ENCODE assay signal across 18 cellular contexts in genomic region chr6:26500102-26500501, GRCh38. TPM values are rescaled to one million over a fixed set of nuclear protein-coding genes. Genes with fewer than 3 reads are reported as not detected.
DNase-seq lines count a peak whose midpoint lies in the region; FAIRE-seq and TF ChIP-seq lines count a peak whose summit lies in the region.
"Had no signal": no experiment of that assay in that cellular context is flagged by ENCODE, and none has a peak within 500 bp of the region (broad histone marks: within the 10 kb centered on the region; RNA-seq: fewer than 3 reads in every experiment).

A gene with protein sequence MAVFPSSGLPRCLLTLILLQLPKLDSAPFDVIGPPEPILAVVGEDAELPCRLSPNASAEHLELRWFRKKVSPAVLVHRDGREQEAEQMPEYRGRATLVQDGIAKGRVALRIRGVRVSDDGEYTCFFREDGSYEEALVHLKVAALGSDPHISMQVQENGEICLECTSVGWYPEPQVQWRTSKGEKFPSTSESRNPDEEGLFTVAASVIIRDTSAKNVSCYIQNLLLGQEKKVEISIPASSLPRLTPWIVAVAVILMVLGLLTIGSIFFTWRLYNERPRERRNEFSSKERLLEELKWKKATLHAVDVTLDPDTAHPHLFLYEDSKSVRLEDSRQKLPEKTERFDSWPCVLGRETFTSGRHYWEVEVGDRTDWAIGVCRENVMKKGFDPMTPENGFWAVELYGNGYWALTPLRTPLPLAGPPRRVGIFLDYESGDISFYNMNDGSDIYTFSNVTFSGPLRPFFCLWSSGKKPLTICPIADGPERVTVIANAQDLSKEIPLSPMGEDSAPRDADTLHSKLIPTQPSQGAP (plus strand): TSS chr6:26500303. CDS start chr6:26501287, 984 bp downstream.

- no peak within 1 kb of the TSS for H3K27ac Mint-ChIP-seq in astrocyte (ENCODE audit: unreplicated experiment)

- H3K9me3 ChIP-seq in BLaER1: no peaks in the 10 kb centered on the region
- H3K9me3 ChIP-seq in astrocyte (ENCODE audit: insufficient read depth, low read depth, low read length): no peaks in the 10 kb centered on the region
- H3K9me3 ChIP-seq: body of pancreas had no signal

- H4K20me1 ChIP-seq in BLaER1: no peaks in the 10 kb centered on the region
- H4K20me1 ChIP-seq in astrocyte (ENCODE audit: insufficient read depth, low read length): no peaks in the 10 kb centered on the region

- peaks cover 44% of the 10 kb centered on the region for H3K27me3 Mint-ChIP-seq in astrocyte (ENCODE audit: low read depth, unreplicated experiment)

- no peak within 1 kb of the TSS for H3K4me3 ChIP-seq in BLaER1
- H3K4me3 ChIP-seq in astrocyte (ENCODE audit: insufficient read depth, low read depth, low read length): no peak within 1 kb of the TSS
- H3K4me3 ChIP-seq in mesendoderm (ENCODE audit: low read length): no peak within 1 kb of the TSS
- H3K4me3 ChIP-seq: body of pancreas had no signal

- H3K4ac ChIP-seq in mesendoderm (ENCODE audit: low read depth, low read length): no peak within 1 kb of the TSS

- no peak within 1 kb of the TSS for H2AK5ac ChIP-seq in mesendoderm (ENCODE audit: low read length)

- H3K9ac ChIP-seq in BLaER1: no peak within 1 kb of the TSS
- H3K9ac ChIP-seq in astrocyte (ENCODE audit: low read length): no peak within 1 kb of the TSS
- no peak within 1 kb of the TSS for H3K9ac ChIP-seq in mesendoderm (ENCODE audit: low read length)

- H3K4me1 Mint-ChIP-seq in astrocyte (ENCODE audit: low read depth, unreplicated experiment): no peaks in the 10 kb centered on the region

- H4K8ac ChIP-seq in mesendoderm (ENCODE audit: low read depth, low read length): no peak within 1 kb of the TSS

- H3K27me3 ChIP-seq in BLaER1 (no peaks in the 10 kb centered on the region), astrocyte (ENCODE audit: insufficient read depth, low read length) (peaks cover 32% of the 10 kb centered on the region), mesendoderm (ENCODE audit: insufficient read depth, low read length, poor library complexity) (peaks cover 16% of the 10 kb centered on the region)

- in situ Hi-C loops in G401 (cut with HindIII; ENCODE audit: low sequenced_read_pairs): no loop called here

- H3K56ac ChIP-seq in mesendoderm (ENCODE audit: low read length): peak within 1 kb of the TSS; percentile 10

- no peak within 1 kb of the TSS for H2BK120ac ChIP-seq in mesendoderm (ENCODE audit: low read depth, low read length)

- no peak within 1 kb of the TSS for H3K27ac ChIP-seq in BLaER1
- H3K27ac ChIP-seq in astrocyte (ENCODE audit: low read depth, low read length): no peak within 1 kb of the TSS
- H3K27ac ChIP-seq in mesendoderm (ENCODE audit: low read depth, low read length): no peak within 1 kb of the TSS
- H3K27ac ChIP-seq: body of pancreas had no signal

- FAIRE-seq in astrocyte (lab: Jason Lieb, UNC): no peak

- no peak within 1 kb of the TSS for H4K5ac ChIP-seq in mesendoderm (ENCODE audit: low read length)

- H2BK15ac ChIP-seq in mesendoderm (replicated peaks; ENCODE audit: low read depth): no peak within 1 kb of the TSS

- H3K4me1 ChIP-seq in BLaER1 (peaks cover 26% of the 10 kb centered on the region), astrocyte (ENCODE audit: insufficient read depth, low read length) (no peaks in the 10 kb centered on the region), mesendoderm (ENCODE audit: control insufficient read depth, low read depth, low read length) (no peaks in the 10 kb centered on the region)

- H3K36me3 Mint-ChIP-seq in astrocyte (ENCODE audit: low read depth, unreplicated experiment): no peaks in the 10 kb centered on the region

- WGBS in mesendoderm (ENCODE audit: extremely low coverage, insufficient coverage, low lambda C conversion rate): no CpG with 5 or more reads among the region's 2 CpGs

- DNase-seq in GDM1 (lab: John Stamatoyannopoulos, UW) (peak; percentile 7), astrocyte (ENCODE audit: low read depth) (no peak), mesendoderm (peak; percentile 73), GM03348 (ENCODE audit: low spot score) (no peak), G401 (ENCODE audit: low spot score) (no peak), hippocampal formation (lab: John Stamatoyannopoulos, UW) (no peak)
- no peak for DNase-seq in activated CD8-positive, alpha-beta memory T cell treated with anti-CD3 and anti-CD28 coated beads, Interleukin-2, amount 50 U/mL, for 48 hours
- DNase-seq: activated gamma-delta T cell treated with Interleukin-2 at 50 U/mL for 16 hours; body of pancreas; erythroblast; MM.1S; NCI-H2029; NCI-H524 treated with DMSO at 0.1 percent for 48 hours; stimulated activated CD4-positive, alpha-beta T cell treated with anti-CD3 and anti-CD28 coated beads, Interleukin-15, amount 100 ng/mL, for 24 hours had no signal

- H3K79me1 ChIP-seq in mesendoderm (ENCODE audit: low read length): no peaks in the 10 kb centered on the region

- H3K79me2 ChIP-seq in astrocyte (ENCODE audit: insufficient read depth, low read length) (no peaks in the 10 kb centered on the region), mesendoderm (ENCODE audit: control insufficient read depth, insufficient read depth, low read length) (no peaks in the 10 kb centered on the region)

- H3K36me3 ChIP-seq in BLaER1 (no peaks in the 10 kb centered on the region), astrocyte (ENCODE audit: insufficient read depth, low read length) (no peaks in the 10 kb centered on the region), mesendoderm (ENCODE audit: control insufficient read depth, insufficient read depth, low read length) (no peaks in the 10 kb centered on the region)

- no peak for TF ChIP-seq CTCF in astrocyte (IDR thresholded peaks at IDR 0.05; ENCODE audit: insufficient read depth, low read depth, low read length)

- no peak within 1 kb of the TSS for H2BK5ac ChIP-seq in mesendoderm (ENCODE audit: low read length)

- H2AFZ ChIP-seq in astrocyte (ENCODE audit: low read depth, low read length): no peak within 1 kb of the TSS

- H3K23ac ChIP-seq in mesendoderm (ENCODE audit: low read length): no peak within 1 kb of the TSS

- H3K18ac ChIP-seq in mesendoderm (ENCODE audit: low read length): no peak within 1 kb of the TSS

- peaks cover 1% of the 10 kb centered on the region for H3K9me3 Mint-ChIP-seq in astrocyte (ENCODE audit: unreplicated experiment)

- H3K4me2 ChIP-seq in BLaER1 (peak within 1 kb of the TSS; percentile 27), astrocyte (ENCODE audit: low read length) (no peak within 1 kb of the TSS), mesendoderm (ENCODE audit: low read length) (no peak within 1 kb of the TSS)

- peak within 1 kb of the TSS; percentile 0 for H3K4me3 Mint-ChIP-seq in astrocyte (ENCODE audit: unreplicated experiment)

RNA-seq across cellular contexts. Expression of the gene that starts here (rescaled TPM):
- not detected in 2 replicates for total RNA-seq in astrocyte
- polyA plus RNA-seq in mesendoderm (2013, experiment 1 of 2): 0.08 TPM
- polyA plus RNA-seq in mesendoderm (2013, experiment 2 of 2): 0.07 TPM
- total RNA-seq in G401 (2014; rRNA removed; shearing (Covaris generic)): 0.06 TPM in 1 of 2 replicates, not detected in the other
- total RNA-seq: body of pancreas, pulmonary artery endothelial cell, SK-MEL-5, subcutaneous adipose tissue had no signal

Comparison
In these comparisons a context has a peak if more than half of its experiments do, and no peak if none do; other contexts are left out.
1. DNase-seq: peak in GDM1 (single experiment) and mesendoderm (single experiment); none in astrocyte (single experiment), GM03348 (single experiment), G401 (single experiment), activated CD8-positive, alpha-beta memory T cell treated with anti-CD3 and anti-CD28 coated beads, Interleukin-2, amount 50 U/mL, for 48 hours (single experiment) and hippocampal formation (0 of 2).